Comparison of ENCODE assay signal across 13 cellular contexts in genomic region chr16:19860146-19861030, GRCh38. TPM values are rescaled to one million over a fixed set of nuclear protein-coding genes. Genes with fewer than 3 reads are reported as not detected.
DNase-seq lines count a peak whose midpoint lies in the region; ATAC-seq and TF ChIP-seq lines count a peak whose summit lies in the region.
"Had no signal": no experiment of that assay in that cellular context is flagged by ENCODE, and none has a peak within 500 bp of the region (broad histone marks: within the 10 kb centered on the region; RNA-seq: fewer than 3 reads in every experiment).

No MANE protein-coding gene starts in this region.

- H3K9me3 ChIP-seq in MG63, result no peaks in the 10 kb centered on the region
- H3K9me3 ChIP-seq in ectodermal cell (ENCODE audit: control insufficient read depth, low read length), result no peaks in the 10 kb centered on the region
- H3K9me3 ChIP-seq in mesenchymal stem cell (ENCODE audit: control insufficient read depth, low read length), result no peaks in the 10 kb centered on the region
- no peaks in the 10 kb centered on the region for H3K9me3 ChIP-seq in heart right ventricle

- H2BK120ac ChIP-seq in mesenchymal stem cell (ENCODE audit: low read depth, low read length), result no peak overlapping the region

- peaks cover 30% of the 10 kb centered on the region for H3K4me1 ChIP-seq in ectodermal cell (ENCODE audit: control insufficient read depth, insufficient read depth, low read length)
- H3K4me1 ChIP-seq in mesenchymal stem cell (ENCODE audit: control insufficient read depth, insufficient read depth, low read depth, low read length), result peaks cover 1% of the 10 kb centered on the region
- H3K4me1 ChIP-seq in heart right ventricle, result peaks cover 0 to 49% (median 23%) of the 10 kb centered on the region in 9 donors

- peaks cover 6% of the 10 kb centered on the region; the same call in 1 of the 2 replicates for H3K36me3 ChIP-seq in MG63
- H3K36me3 ChIP-seq in ectodermal cell (ENCODE audit: control insufficient read depth, insufficient read depth, low read length), result no peaks in the 10 kb centered on the region
- H3K36me3 ChIP-seq in mesenchymal stem cell (ENCODE audit: control insufficient read depth in 1 of 2, insufficient read depth in 2 of 2, low read depth in 1 of 2, low read length in 2 of 2), result peaks cover 15 to 28% of the 10 kb centered on the region in 2 experiments
- peaks cover 0 to 100% (median 38%) of the 10 kb centered on the region in 9 donors for H3K36me3 ChIP-seq in heart right ventricle

- DNase-seq in A172 (ENCODE audit: low spot score) (peak; percentile 61), MG63 (peak; percentile 74), mesenchymal stem cell (peak; percentile 75), heart right ventricle (no peak), dermis blood vessel endothelial cell (no peak)
- DNase-seq: activated T-cell treated with anti-CD3 and anti-CD28 coated beads, Interleukin-2, amount 50 U/mL, for 48 hours; Kasumi-1; left ventricle myocardium superior; T-cell had no signal

- no peak overlapping the region for H2BK5ac ChIP-seq in mesenchymal stem cell (ENCODE audit: low read depth, low read length, poor library complexity, severe bottlenecking)

- no peak overlapping the region for H3K4me2 ChIP-seq in mesenchymal stem cell (ENCODE audit: low read length, poor library complexity, severe bottlenecking)

- no peak overlapping the region for H2AFZ ChIP-seq in mesenchymal stem cell (ENCODE audit: low read depth, low read length)

- H4K8ac ChIP-seq in mesenchymal stem cell (ENCODE audit: low read length), result no peak overlapping the region

- peaks cover 1% of the 10 kb centered on the region for H3K79me1 ChIP-seq in mesenchymal stem cell (replicated peaks; ENCODE audit: low read length, poor library complexity, severe bottlenecking)

- H3K4ac ChIP-seq in mesenchymal stem cell (ENCODE audit: low read depth in 1 of 2, low read length in 2 of 2), result no peak overlapping the region

- H3K9ac ChIP-seq in mesenchymal stem cell (ENCODE audit: low read length), result no peak overlapping the region

- no peak overlapping the region for H2AK5ac ChIP-seq in mesenchymal stem cell (ENCODE audit: low read length, severe bottlenecking)

- H3K4me3 ChIP-seq in MG63, result no peak overlapping the region
- peak overlapping the region; percentile 36 for H3K4me3 ChIP-seq in ectodermal cell (ENCODE audit: insufficient read depth, low read depth, low read length)
- no peak overlapping the region for H3K4me3 ChIP-seq in mesenchymal stem cell (ENCODE audit: insufficient read depth in 1 of 2, low read depth in 1 of 2, low read length in 2 of 2)
- H3K4me3 ChIP-seq in heart right ventricle, result no peak overlapping the region
- H3K4me3 ChIP-seq: skin epidermis had no signal

- no peak overlapping the region for H3K14ac ChIP-seq in mesenchymal stem cell (ENCODE audit: low read length in 2 of 2)

- H3K23ac ChIP-seq in mesenchymal stem cell (ENCODE audit: low read length in 2 of 2), result no peak overlapping the region

- no peak overlapping the region for H2BK15ac ChIP-seq in mesenchymal stem cell (ENCODE audit: low read depth, poor library complexity, severe bottlenecking)

- H4K91ac ChIP-seq in mesenchymal stem cell (ENCODE audit: low read length), result no peak overlapping the region

- H2BK12ac ChIP-seq in mesenchymal stem cell (ENCODE audit: low read length in 2 of 2), result no peak overlapping the region

- H3K27ac ChIP-seq in ectodermal cell (ENCODE audit: insufficient read depth, low read depth, low read length, poor library complexity, severe bottlenecking) (peak overlapping the region; percentile 97), mesenchymal stem cell (ENCODE audit: low read length, poor library complexity, severe bottlenecking) (peak overlapping the region; percentile 69), heart right ventricle (peak overlapping the region in 2 of 10 donors; percentile 11 to 17)

- TF ChIP-seq CTCF in heart right ventricle (IDR thresholded peaks at IDR 0.05), result no peak

- intact Hi-C loops in heart right ventricle (cut with DNase I), result no loop called here

- no peak overlapping the region for H3K18ac ChIP-seq in mesenchymal stem cell (ENCODE audit: low read depth in 1 of 2, low read length in 2 of 2)

- H3K27me3 ChIP-seq in MG63 (no peaks in the 10 kb centered on the region), ectodermal cell (ENCODE audit: control insufficient read depth, insufficient read depth, low read length, poor library complexity, severe bottlenecking) (no peaks in the 10 kb centered on the region), mesenchymal stem cell (ENCODE audit: control insufficient read depth in 1 of 2, insufficient read depth in 1 of 2, low read length in 2 of 2) (no peaks in the 10 kb centered on the region), heart right ventricle (no peaks in the 10 kb centered on the region)

- WGBS in ectodermal cell, 2 experiments, result 23 to 27% methylated on average over 20 to 21 of the region's 21 CpGs
- 60% methylated on average over 20 of the region's 21 CpGs for whole genome bisulfite sequencing in mesenchymal stem cell
- WGBS in heart right ventricle, 2 donors, result 82 to 86% methylated on average over 21 of the region's 21 CpGs

- ATAC-seq in GM18511 (IDR thresholded peaks at IDR 0.05; ENCODE audit: unreplicated experiment) (no peak), heart right ventricle (no peak), HG02973 (IDR thresholded peaks at IDR 0.05; ENCODE audit: unreplicated experiment) (no peak)
- ATAC-seq: left ventricle myocardium superior, T-cell had no signal

RNA-seq across cellular contexts. Expression of gene GPRC5B, which starts 24.3 kb away (rescaled TPM):
- 23.9 and 41.0 TPM in 2 replicates for total RNA-seq in A172 (2014; rRNA removed; shearing (Covaris generic))
- 5.3 and 6.4 TPM in 2 replicates for total RNA-seq in MG63 (2014; rRNA removed; shearing (Covaris generic); ENCODE audit: low replicate concordance)
- 41.5 TPM for polyA plus RNA-seq in ectodermal cell (2013, experiment 1 of 4)
- polyA plus RNA-seq in ectodermal cell (2013, experiment 2 of 4), result 49.6 TPM
- polyA plus RNA-seq in ectodermal cell (2013, experiment 3 of 4), result 36.9 TPM
- 41.6 TPM for polyA plus RNA-seq in ectodermal cell (2013, experiment 4 of 4)
- polyA plus RNA-seq in mesenchymal stem cell (2013, experiment 1 of 2), result 47.0 TPM
- polyA plus RNA-seq in mesenchymal stem cell (2013, experiment 2 of 2), result 51.7 TPM
- total RNA-seq in heart right ventricle (10 to 100 TPM; 53.4 to 82.4 (median 69.4) TPM), dermis blood vessel endothelial cell (75.1 and 80.5 TPM in 2 replicates)
- 100 to 1,000 TPM in 1 of 2 donors, 10 to 100 TPM in 1; 24.1 to 208 TPM for polyA plus RNA-seq in heart right ventricle

Comparison
In these comparisons a context has a peak if more than half of its experiments do, and no peak if none do; other contexts are left out.
1. DNase-seq: peak in A172 (single experiment), MG63 (single experiment) and mesenchymal stem cell (single experiment); none in heart right ventricle (0 of 2) and dermis blood vessel endothelial cell (single experiment).